Comparison of ENCODE assay signal across 1 cellular context in genomic region chr17:75904749-75905521, GRCh38.
TF ChIP-seq lines count a peak whose summit lies in the region.

Gene MRPL38 (minus strand): TSS chr17:75904884. CDS start chr17:75904875, 9 bp downstream.

TF ChIP-seq in HepG2, 621 proteins besides CTCF, POLR2A, EP300 and RAD21 (continued from another document and continues in another):
- TF ChIP-seq, protein P1, sequence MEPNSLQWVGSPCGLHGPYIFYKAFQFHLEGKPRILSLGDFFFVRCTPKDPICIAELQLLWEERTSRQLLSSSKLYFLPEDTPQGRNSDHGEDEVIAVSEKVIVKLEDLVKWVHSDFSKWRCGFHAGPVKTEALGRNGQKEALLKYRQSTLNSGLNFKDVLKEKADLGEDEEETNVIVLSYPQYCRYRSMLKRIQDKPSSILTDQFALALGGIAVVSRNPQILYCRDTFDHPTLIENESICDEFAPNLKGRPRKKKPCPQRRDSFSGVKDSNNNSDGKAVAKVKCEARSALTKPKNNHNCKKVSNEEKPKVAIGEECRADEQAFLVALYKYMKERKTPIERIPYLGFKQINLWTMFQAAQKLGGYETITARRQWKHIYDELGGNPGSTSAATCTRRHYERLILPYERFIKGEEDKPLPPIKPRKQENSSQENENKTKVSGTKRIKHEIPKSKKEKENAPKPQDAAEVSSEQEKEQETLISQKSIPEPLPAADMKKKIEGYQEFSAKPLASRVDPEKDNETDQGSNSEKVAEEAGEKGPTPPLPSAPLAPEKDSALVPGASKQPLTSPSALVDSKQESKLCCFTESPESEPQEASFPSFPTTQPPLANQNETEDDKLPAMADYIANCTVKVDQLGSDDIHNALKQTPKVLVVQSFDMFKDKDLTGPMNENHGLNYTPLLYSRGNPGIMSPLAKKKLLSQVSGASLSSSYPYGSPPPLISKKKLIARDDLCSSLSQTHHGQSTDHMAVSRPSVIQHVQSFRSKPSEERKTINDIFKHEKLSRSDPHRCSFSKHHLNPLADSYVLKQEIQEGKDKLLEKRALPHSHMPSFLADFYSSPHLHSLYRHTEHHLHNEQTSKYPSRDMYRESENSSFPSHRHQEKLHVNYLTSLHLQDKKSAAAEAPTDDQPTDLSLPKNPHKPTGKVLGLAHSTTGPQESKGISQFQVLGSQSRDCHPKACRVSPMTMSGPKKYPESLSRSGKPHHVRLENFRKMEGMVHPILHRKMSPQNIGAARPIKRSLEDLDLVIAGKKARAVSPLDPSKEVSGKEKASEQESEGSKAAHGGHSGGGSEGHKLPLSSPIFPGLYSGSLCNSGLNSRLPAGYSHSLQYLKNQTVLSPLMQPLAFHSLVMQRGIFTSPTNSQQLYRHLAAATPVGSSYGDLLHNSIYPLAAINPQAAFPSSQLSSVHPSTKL (CRISPR knock-in tag; IDR thresholded peaks at IDR 0.05), result peak; percentile 86
- TF ChIP-seq SRSF1 (optimal IDR thresholded peaks at IDR 0.05; ENCODE audit: low read depth, low read length), result no peak
- peak; percentile 93; the same call in 1 of the 2 replicates for TF ChIP-seq ZNF503 (CRISPR knock-in tag; IDR thresholded peaks at IDR 0.05)
- TF ChIP-seq DMAP1 (CRISPR knock-in tag; IDR thresholded peaks at IDR 0.05), result peak; percentile 85
- TF ChIP-seq ARNT2 (CRISPR knock-in tag; IDR thresholded peaks at IDR 0.05; ENCODE audit: low read depth), result peak; percentile 94
- 0 out of 2 replicates have a peak, but pooled peaks have one; percentile 85 for TF ChIP-seq IRF1 (CRISPR knock-in tag; IDR thresholded peaks at IDR 0.05; ENCODE audit: low read depth)
- TF ChIP-seq, protein P2, sequence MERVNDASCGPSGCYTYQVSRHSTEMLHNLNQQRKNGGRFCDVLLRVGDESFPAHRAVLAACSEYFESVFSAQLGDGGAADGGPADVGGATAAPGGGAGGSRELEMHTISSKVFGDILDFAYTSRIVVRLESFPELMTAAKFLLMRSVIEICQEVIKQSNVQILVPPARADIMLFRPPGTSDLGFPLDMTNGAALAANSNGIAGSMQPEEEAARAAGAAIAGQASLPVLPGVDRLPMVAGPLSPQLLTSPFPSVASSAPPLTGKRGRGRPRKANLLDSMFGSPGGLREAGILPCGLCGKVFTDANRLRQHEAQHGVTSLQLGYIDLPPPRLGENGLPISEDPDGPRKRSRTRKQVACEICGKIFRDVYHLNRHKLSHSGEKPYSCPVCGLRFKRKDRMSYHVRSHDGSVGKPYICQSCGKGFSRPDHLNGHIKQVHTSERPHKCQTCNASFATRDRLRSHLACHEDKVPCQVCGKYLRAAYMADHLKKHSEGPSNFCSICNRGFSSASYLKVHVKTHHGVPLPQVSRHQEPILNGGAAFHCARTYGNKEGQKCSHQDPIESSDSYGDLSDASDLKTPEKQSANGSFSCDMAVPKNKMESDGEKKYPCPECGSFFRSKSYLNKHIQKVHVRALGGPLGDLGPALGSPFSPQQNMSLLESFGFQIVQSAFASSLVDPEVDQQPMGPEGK (CRISPR knock-in tag; IDR thresholded peaks at IDR 0.05), result peak; percentile 83
- TF ChIP-seq, protein P3, sequence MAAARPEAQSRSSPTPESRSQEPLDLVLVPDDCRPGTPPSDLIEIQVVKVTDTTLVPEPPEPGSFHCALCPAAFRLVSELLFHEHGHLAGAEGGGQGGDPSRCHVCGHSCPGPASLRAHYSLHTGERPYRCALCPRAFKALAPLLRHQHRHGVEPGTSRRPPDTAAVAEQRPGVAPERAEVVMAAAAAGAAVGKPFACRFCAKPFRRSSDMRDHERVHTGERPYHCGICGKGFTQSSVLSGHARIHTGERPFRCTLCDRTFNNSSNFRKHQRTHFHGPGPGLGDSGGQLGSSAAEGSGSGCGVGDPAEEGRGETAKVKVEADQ (CRISPR knock-in tag; IDR thresholded peaks at IDR 0.05; ENCODE audit: borderline replicate concordance), result peak; percentile 94
- TF ChIP-seq ZSCAN21 (CRISPR knock-in tag; IDR thresholded peaks at IDR 0.05; ENCODE audit: borderline replicate concordance), result peak; percentile 61; the same call in 1 of the 2 replicates
- peak; percentile 87 for TF ChIP-seq ZNF329 (CRISPR knock-in tag; IDR thresholded peaks at IDR 0.05; ENCODE audit: low read depth)
- TF ChIP-seq MAFK (conservative IDR thresholded peaks at IDR 0.05 in 1 of 2, IDR thresholded peaks at IDR 0.05 in 1 of 2; ENCODE audit: low read length in 2 of 2), result no peak
- TF ChIP-seq NCOA1 (CRISPR knock-in tag; IDR thresholded peaks at IDR 0.05), result no peak
- TF ChIP-seq MYNN (CRISPR knock-in tag; IDR thresholded peaks at IDR 0.05; ENCODE audit: low read depth), result peak; percentile 94; the same call in 1 of the 2 replicates
- no peak for TF ChIP-seq ZNF468 (CRISPR knock-in tag; IDR thresholded peaks at IDR 0.05)
- TF ChIP-seq ZNF3 (CRISPR knock-in tag; IDR thresholded peaks at IDR 0.05), result no peak; the same call in 1 of the 2 replicates
- TF ChIP-seq ZZZ3 (CRISPR knock-in tag; IDR thresholded peaks at IDR 0.05; ENCODE audit: borderline replicate concordance), result peak; percentile 78; the same call in 1 of the 2 replicates
- peak; percentile 87; the same call in 1 of the 2 replicates for TF ChIP-seq ZBED4 (CRISPR knock-in tag; IDR thresholded peaks at IDR 0.05; ENCODE audit: borderline replicate concordance)
- TF ChIP-seq ASH2L (IDR thresholded peaks at IDR 0.05; ENCODE audit: insufficient read length, low read depth, low read length), result no peak
- TF ChIP-seq ZNF446 (CRISPR knock-in tag; IDR thresholded peaks at IDR 0.05), result no peak
- TF ChIP-seq FOXP4 (CRISPR knock-in tag; IDR thresholded peaks at IDR 0.05), result peak; percentile 73; the same call in 1 of the 2 replicates
- no peak for TF ChIP-seq CENPT (CRISPR knock-in tag; IDR thresholded peaks at IDR 0.05; ENCODE audit: low read depth)
- no peak for TF ChIP-seq CENPX (CRISPR knock-in tag; IDR thresholded peaks at IDR 0.05)
- TF ChIP-seq SP5 (CRISPR knock-in tag; IDR thresholded peaks at IDR 0.05; ENCODE audit: borderline replicate concordance, low read depth), result peak; percentile 93
- TF ChIP-seq, protein P4, sequence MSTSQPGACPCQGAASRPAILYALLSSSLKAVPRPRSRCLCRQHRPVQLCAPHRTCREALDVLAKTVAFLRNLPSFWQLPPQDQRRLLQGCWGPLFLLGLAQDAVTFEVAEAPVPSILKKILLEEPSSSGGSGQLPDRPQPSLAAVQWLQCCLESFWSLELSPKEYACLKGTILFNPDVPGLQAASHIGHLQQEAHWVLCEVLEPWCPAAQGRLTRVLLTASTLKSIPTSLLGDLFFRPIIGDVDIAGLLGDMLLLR (CRISPR knock-in tag; IDR thresholded peaks at IDR 0.05), result peak; percentile 86
- TF ChIP-seq ZNF260 (CRISPR knock-in tag; IDR thresholded peaks at IDR 0.05; ENCODE audit: borderline replicate concordance, low read depth), result no peak
- no peak for TF ChIP-seq CCAR2 (optimal IDR thresholded peaks at IDR 0.05; ENCODE audit: low read depth, low read length)
- TF ChIP-seq CHD4 (IDR thresholded peaks at IDR 0.05; ENCODE audit: borderline replicate concordance, low read length), result no peak
- no peak for TF ChIP-seq ZNF101 (CRISPR knock-in tag; IDR thresholded peaks at IDR 0.05; ENCODE audit: borderline replicate concordance, low read depth)
- peak; percentile 89 for TF ChIP-seq TFAP4 (IDR thresholded peaks at IDR 0.05; ENCODE audit: borderline replicate concordance, low read depth)
- peak; percentile 86 for TF ChIP-seq SOX5 (CRISPR knock-in tag; IDR thresholded peaks at IDR 0.05; ENCODE audit: borderline replicate concordance)
- no peak for TF ChIP-seq NBN (conservative IDR thresholded peaks at IDR 0.05)
- peak; percentile 42; the same call in 1 of the 2 replicates for TF ChIP-seq NFYB (CRISPR knock-in tag; IDR thresholded peaks at IDR 0.05)
- TF ChIP-seq ZNF678 (CRISPR knock-in tag; IDR thresholded peaks at IDR 0.05), result peak; percentile 70; the same call in 1 of the 2 replicates
- TF ChIP-seq, protein P5, sequence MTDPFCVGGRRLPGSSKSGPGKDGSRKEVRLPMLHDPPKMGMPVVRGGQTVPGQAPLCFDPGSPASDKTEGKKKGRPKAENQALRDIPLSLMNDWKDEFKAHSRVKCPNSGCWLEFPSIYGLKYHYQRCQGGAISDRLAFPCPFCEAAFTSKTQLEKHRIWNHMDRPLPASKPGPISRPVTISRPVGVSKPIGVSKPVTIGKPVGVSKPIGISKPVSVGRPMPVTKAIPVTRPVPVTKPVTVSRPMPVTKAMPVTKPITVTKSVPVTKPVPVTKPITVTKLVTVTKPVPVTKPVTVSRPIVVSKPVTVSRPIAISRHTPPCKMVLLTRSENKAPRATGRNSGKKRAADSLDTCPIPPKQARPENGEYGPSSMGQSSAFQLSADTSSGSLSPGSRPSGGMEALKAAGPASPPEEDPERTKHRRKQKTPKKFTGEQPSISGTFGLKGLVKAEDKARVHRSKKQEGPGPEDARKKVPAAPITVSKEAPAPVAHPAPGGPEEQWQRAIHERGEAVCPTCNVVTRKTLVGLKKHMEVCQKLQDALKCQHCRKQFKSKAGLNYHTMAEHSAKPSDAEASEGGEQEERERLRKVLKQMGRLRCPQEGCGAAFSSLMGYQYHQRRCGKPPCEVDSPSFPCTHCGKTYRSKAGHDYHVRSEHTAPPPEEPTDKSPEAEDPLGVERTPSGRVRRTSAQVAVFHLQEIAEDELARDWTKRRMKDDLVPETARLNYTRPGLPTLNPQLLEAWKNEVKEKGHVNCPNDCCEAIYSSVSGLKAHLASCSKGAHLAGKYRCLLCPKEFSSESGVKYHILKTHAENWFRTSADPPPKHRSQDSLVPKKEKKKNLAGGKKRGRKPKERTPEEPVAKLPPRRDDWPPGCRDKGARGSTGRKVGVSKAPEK (CRISPR knock-in tag; IDR thresholded peaks at IDR 0.05; ENCODE audit: borderline replicate concordance), result no peak
- TF ChIP-seq, protein P6, sequence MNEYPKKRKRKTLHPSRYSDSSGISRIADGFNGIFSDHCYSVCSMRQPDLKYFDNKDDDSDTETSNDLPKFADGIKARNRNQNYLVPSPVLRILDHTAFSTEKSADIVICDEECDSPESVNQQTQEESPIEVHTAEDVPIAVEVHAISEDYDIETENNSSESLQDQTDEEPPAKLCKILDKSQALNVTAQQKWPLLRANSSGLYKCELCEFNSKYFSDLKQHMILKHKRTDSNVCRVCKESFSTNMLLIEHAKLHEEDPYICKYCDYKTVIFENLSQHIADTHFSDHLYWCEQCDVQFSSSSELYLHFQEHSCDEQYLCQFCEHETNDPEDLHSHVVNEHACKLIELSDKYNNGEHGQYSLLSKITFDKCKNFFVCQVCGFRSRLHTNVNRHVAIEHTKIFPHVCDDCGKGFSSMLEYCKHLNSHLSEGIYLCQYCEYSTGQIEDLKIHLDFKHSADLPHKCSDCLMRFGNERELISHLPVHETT (CRISPR knock-in tag; conservative IDR thresholded peaks at IDR 0.05), result peak; percentile 98
